ENCODE assay signal across 8 cellular contexts in the genomic region with DNA sequence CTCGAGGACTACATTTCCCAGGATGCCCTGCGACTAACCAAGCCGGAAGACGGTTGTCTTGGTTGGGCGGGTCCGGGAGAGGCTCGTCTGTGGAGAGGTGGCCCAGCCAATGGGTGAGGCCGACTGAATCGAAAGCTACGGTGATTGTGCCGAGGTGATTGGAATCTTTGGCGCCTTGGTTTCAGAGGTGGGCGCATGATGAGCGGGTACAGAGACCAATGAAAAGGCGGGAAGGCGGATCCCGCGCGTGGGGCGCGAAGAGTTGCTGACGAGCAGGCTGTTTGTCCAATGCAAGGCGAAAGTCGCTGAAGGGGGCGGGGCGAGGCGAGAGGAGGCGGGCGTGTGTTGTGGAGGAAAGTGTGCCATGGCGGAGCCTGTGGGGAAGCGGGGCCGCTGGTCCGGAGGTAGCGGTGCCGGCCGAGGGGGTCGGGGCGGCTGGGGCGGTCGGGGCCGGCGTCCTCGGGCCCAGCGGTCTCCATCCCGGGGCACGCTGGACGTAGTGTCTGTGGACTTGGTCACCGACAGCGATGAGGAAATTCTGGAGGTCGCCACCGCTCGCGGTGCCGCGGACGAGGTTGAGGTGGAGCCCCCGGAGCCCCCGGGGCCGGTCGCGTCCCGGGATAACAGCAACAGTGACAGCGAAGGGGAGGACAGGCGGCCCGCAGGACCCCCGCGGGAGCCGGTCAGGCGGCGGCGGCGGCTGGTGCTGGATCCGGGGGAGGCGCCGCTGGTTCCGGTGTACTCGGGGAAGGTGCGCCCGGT. TPM values are rescaled to one million over a fixed set of nuclear protein-coding genes. Genes with fewer than 3 reads are reported as not detected.
DNase-seq lines count a peak whose midpoint lies in the region; ATAC-seq and TF ChIP-seq lines count a peak whose summit lies in the region.

A gene (plus strand): TSS at position 290 of the 762 bp plus-strand sequence. CDS start 75 bp downstream, at position 365.

- H2AFZ ChIP-seq in PC-9, result peak within 1 kb of the TSS; percentile 92

- H3K4me3 ChIP-seq in Jurkat, Clone E6-1 (ENCODE audit: low read length), result peak within 1 kb of the TSS; percentile 82
- H3K4me3 ChIP-seq in PC-9, result peak within 1 kb of the TSS; percentile 84
- peak within 1 kb of the TSS; percentile 97 for H3K4me3 ChIP-seq in epithelial cell of proximal tubule (ENCODE audit: low read depth, low read length)

- H4K20me1 ChIP-seq in PC-9 (ENCODE audit: insufficient read depth), result no peaks in the 10 kb centered on the region

- CTCF ChIA-PET in PC-9 (lab: Charles Lee), result interaction anchor here (0.5 to 1.0 kb wide), 3 partner anchors 40 to 1115 kb away, joined by 3 to 10 read pairs (median 3); a partner anchor contains a TSS

- peak; percentile 91 for ATAC-seq in GM21619 (IDR thresholded peaks at IDR 0.05; ENCODE audit: unreplicated experiment)

- H3K9me3 ChIP-seq in PC-9 (ENCODE audit: insufficient read depth, low read depth), result no peaks in the 10 kb centered on the region

- no TSS peak for BruUV-seq in PC-9 (replicated peaks; lab: Mats Ljungman, UMichigan)

- peaks cover 25% of the 10 kb centered on the region for H3F3A ChIP-seq in PC-9 (ENCODE audit: insufficient read depth, low read depth)

- H3K79me2 ChIP-seq in PC-9 (ENCODE audit: low read depth), result peaks cover 22% of the 10 kb centered on the region

- no peaks in the 10 kb centered on the region for H3K27me3 ChIP-seq in PC-9 (ENCODE audit: insufficient read depth, low read depth)

- peaks cover 16% of the 10 kb centered on the region for H3K4me1 ChIP-seq in PC-9 (replicated peaks; ENCODE audit: insufficient read depth)

- no peaks in the 10 kb centered on the region for H3K9me2 ChIP-seq in PC-9 (ENCODE audit: insufficient read depth)

- peak within 1 kb of the TSS; percentile 38; the same call in 1 of the 2 replicates for H3K27ac ChIP-seq in PC-9

- TF ChIP-seq CTCF in PC-9 (conservative IDR thresholded peaks at IDR 0.05), result no peak
- TF ChIP-seq CTCF in epithelial cell of proximal tubule (conservative IDR thresholded peaks at IDR 0.05; ENCODE audit: low read depth, low read length), result no peak

- intact Hi-C loops in PC-9 (cut with micrococcal nuclease; ENCODE audit: unreplicated experiment), result loop anchor here (1.0 kb wide), 1 partner anchor 127 kb away; no protein-coding TSS in a partner anchor

- DNase-seq in DMS153 (lab: John Stamatoyannopoulos, UW), result peak; percentile 99
- peak; percentile 100 for DNase-seq in Jurkat, Clone E6-1 (ENCODE audit: low read depth, low spot score)
- peak; percentile 100 for DNase-seq in PC-9
- DNase-seq in activated T-cell treated with anti-CD3 and anti-CD28 coated beads, Interleukin-2, amount 50 U/mL, for 1 hour, result peak; percentile 99
- DNase-seq in epithelial cell of proximal tubule (ENCODE audit: low read depth), result peak; percentile 96
- DNase-seq in mucosa of gallbladder (ENCODE audit: low spot score), result peak; percentile 100
- DNase-seq in stimulated activated CD8-positive, alpha-beta memory T cell treated with anti-CD3 and anti-CD28 coated beads, Interleukin-4, amount 100 ng/mL, for 4 hours (ENCODE audit: low read depth in 2 of 2, low spot score in 1 of 2), result peak; percentile 99

- H3K36me3 ChIP-seq in PC-9 (ENCODE audit: low read depth), result peaks cover 23% of the 10 kb centered on the region

- peak within 1 kb of the TSS; percentile 98 for H3K4me2 ChIP-seq in PC-9

- POLR2A ChIA-PET in PC-9 (lab: Charles Lee; ENCODE audit: unreplicated experiment), result interaction anchor here (0.5 to 1.0 kb wide), 12 partner anchors 15 to 1115 kb away, joined by 3 to 7 read pairs (median 4); a partner anchor contains a TSS

RNA-seq across cellular contexts. Expression of the gene that starts here (rescaled TPM):
- 59.5 TPM for polyA plus RNA-seq in Jurkat, Clone E6-1 (2012; ENCODE audit: insufficient read depth, insufficient read length)
- total RNA-seq in PC-9 (2021) (72.3 and 73.0 TPM in 2 replicates), epithelial cell of proximal tubule (24.7 and 35.1 TPM in 2 replicates), mucosa of gallbladder (39.2 TPM)

Comparison
In these comparisons a context has a peak if more than half of its experiments do, and no peak if none do; other contexts are left out.
1. Peak in every context shown above with its lines: DNase-seq, ATAC-seq, H3K4me3 ChIP-seq and H3K27ac ChIP-seq.